In genomic region chr5:107430077-107430625, GRCh38 we compare ENCODE assay signal across 15 cellular contexts.
DNase-seq lines count a peak whose midpoint lies in the region; ATAC-seq and TF ChIP-seq lines count a peak whose summit lies in the region.
"Had no signal": no experiment of that assay in that cellular context is flagged by ENCODE, and none has a peak within 500 bp of the region (broad histone marks: within the 10 kb centered on the region; RNA-seq: fewer than 3 reads in every experiment).

No MANE protein-coding gene starts in this region.

- peaks cover 3% of the 10 kb centered on the region for H3K4me1 Mint-ChIP-seq in T-helper 2 cell treated with Interferon-gamma antibody and Interleukin-4, amounts not matched to agents 5 μg/mL and 100 μg/mL, for 36 hours (ENCODE audit: low read depth)
- peaks cover 11% of the 10 kb centered on the region for H3K4me1 Mint-ChIP-seq in stimulated activated effector memory CD8-positive, alpha-beta T cell treated with anti-CD3 and anti-CD28 coated beads, Interleukin-12 subunit alpha, Interleukin-12 subunit beta, amount 100 ng/mL, for 72 hours

- no peak for TF ChIP-seq CTCF in fibroblast of mammary gland (conservative IDR thresholded peaks at IDR 0.05; ENCODE audit: control insufficient read depth, insufficient read depth, low read depth, low read length)

- no peaks in the 10 kb centered on the region for H3K27me3 Mint-ChIP-seq in T-helper 2 cell treated with Interferon-gamma antibody and Interleukin-4, amounts not matched to agents 5 μg/mL and 100 μg/mL, for 36 hours (ENCODE audit: low read depth)

- intact Hi-C loops in posterior vena cava (cut with DNase I), result no loop called here

- H3K27ac Mint-ChIP-seq in T-helper 2 cell treated with Interferon-gamma antibody and Interleukin-4, amounts not matched to agents 5 μg/mL and 100 μg/mL, for 36 hours, result no peak overlapping the region
- H3K27ac Mint-ChIP-seq in stimulated activated effector memory CD8-positive, alpha-beta T cell treated with anti-CD3 and anti-CD28 coated beads, Interleukin-12 subunit alpha, Interleukin-12 subunit beta, amount 100 ng/mL, for 72 hours, result no peak overlapping the region
- H3K27ac Mint-ChIP-seq: activated T-cell treated with anti-CD3 and anti-CD28 coated beads, Interleukin-2, amount 50 U/mL, for 72 hours; naive thymus-derived CD8-positive, alpha-beta T cell had no signal

- H3K36me3 Mint-ChIP-seq in T-helper 2 cell treated with Interferon-gamma antibody and Interleukin-4, amounts not matched to agents 5 μg/mL and 100 μg/mL, for 36 hours (ENCODE audit: low read depth), result no peaks in the 10 kb centered on the region
- H3K36me3 Mint-ChIP-seq in stimulated activated effector memory CD8-positive, alpha-beta T cell treated with anti-CD3 and anti-CD28 coated beads, Interleukin-12 subunit alpha, Interleukin-12 subunit beta, amount 100 ng/mL, for 72 hours, result no peaks in the 10 kb centered on the region
- H3K36me3 Mint-ChIP-seq: naive thymus-derived CD8-positive, alpha-beta T cell had no signal

- no peaks in the 10 kb centered on the region for H3K9me3 Mint-ChIP-seq in T-helper 2 cell treated with Interferon-gamma antibody and Interleukin-4, amounts not matched to agents 5 μg/mL and 100 μg/mL, for 36 hours
- no peaks in the 10 kb centered on the region for H3K9me3 Mint-ChIP-seq in stimulated activated effector memory CD8-positive, alpha-beta T cell treated with anti-CD3 and anti-CD28 coated beads, Interleukin-12 subunit alpha, Interleukin-12 subunit beta, amount 100 ng/mL, for 72 hours
- H3K9me3 Mint-ChIP-seq: activated T-cell treated with anti-CD3 and anti-CD28 coated beads, Interleukin-2, amount 50 U/mL, for 72 hours; naive thymus-derived CD8-positive, alpha-beta T cell had no signal

- no peak for DNase-seq in T-helper 2 cell treated with Interferon-gamma antibody and Interleukin-4, amounts not matched to agents 5 μg/mL and 100 μg/mL, for 36 hours (ENCODE audit: low spot score)
- DNase-seq in T-helper 2 cell (no peak), RPMI8226 (peak; percentile 57), fibroblast of mammary gland (ENCODE audit: low read depth) (peak; percentile 8), posterior vena cava (ENCODE audit: low spot score) (no peak)
- no peak for DNase-seq in stimulated activated effector memory CD8-positive, alpha-beta T cell treated with anti-CD3 and anti-CD28 coated beads, Interleukin-12 subunit alpha, Interleukin-12 subunit beta, amount 100 ng/mL, for 72 hours (ENCODE audit: low spot score in 2 of 2)
- DNase-seq: activated T-cell treated with anti-CD3 and anti-CD28 coated beads, Interleukin-2, amount 50 U/mL, for 72 hours; erythroblast; GDM1; naive thymus-derived CD8-positive, alpha-beta T cell; NCI-H2029; stimulated activated CD4-positive, alpha-beta T cell treated with anti-CD3 and anti-CD28 coated beads, Interleukin-12 subunit alpha, Interleukin-12 subunit beta, amount 100 ng/mL, for 4 hours; uterus had no signal

- H3K4me3 Mint-ChIP-seq in T-helper 2 cell treated with Interferon-gamma antibody and Interleukin-4, amounts not matched to agents 5 μg/mL and 100 μg/mL, for 36 hours, result peak overlapping the region; percentile 19
- peak overlapping the region; percentile 17 for H3K4me3 Mint-ChIP-seq in stimulated activated effector memory CD8-positive, alpha-beta T cell treated with anti-CD3 and anti-CD28 coated beads, Interleukin-12 subunit alpha, Interleukin-12 subunit beta, amount 100 ng/mL, for 72 hours
- H3K4me3 Mint-ChIP-seq: activated T-cell treated with anti-CD3 and anti-CD28 coated beads, Interleukin-2, amount 50 U/mL, for 72 hours; naive thymus-derived CD8-positive, alpha-beta T cell had no signal

- ATAC-seq in stimulated activated effector memory CD8-positive, alpha-beta T cell treated with anti-CD3 and anti-CD28 coated beads, Interleukin-12 subunit alpha, Interleukin-12 subunit beta, amount 100 ng/mL, for 72 hours, result no peak
- no peak for ATAC-seq in GM19467 (IDR thresholded peaks at IDR 0.05; ENCODE audit: unreplicated experiment)
- ATAC-seq in GM21360 (IDR thresholded peaks at IDR 0.05; ENCODE audit: unreplicated experiment), result no peak
- ATAC-seq: activated T-cell treated with anti-CD3 and anti-CD28 coated beads, Interleukin-2, amount 50 U/mL, for 72 hours; naive thymus-derived CD8-positive, alpha-beta T cell had no signal

- no peak overlapping the region for H3K4me3 ChIP-seq in fibroblast of mammary gland (ENCODE audit: control insufficient read depth, low read depth, low read length)
- H3K4me3 ChIP-seq: uterus had no signal

Comparison
In these comparisons a context has a peak if more than half of its experiments do, and no peak if none do; other contexts are left out.
1. DNase-seq: peak in RPMI8226 (single experiment) and fibroblast of mammary gland (single experiment); none in T-helper 2 cell treated with Interferon-gamma antibody and Interleukin-4, amounts not matched to agents 5 μg/mL and 100 μg/mL, for 36 hours (single experiment), T-helper 2 cell (0 of 5), stimulated activated effector memory CD8-positive, alpha-beta T cell treated with anti-CD3 and anti-CD28 coated beads, Interleukin-12 subunit alpha, Interleukin-12 subunit beta, amount 100 ng/mL, for 72 hours (0 of 2) and posterior vena cava (single experiment).